In the genomic region with DNA sequence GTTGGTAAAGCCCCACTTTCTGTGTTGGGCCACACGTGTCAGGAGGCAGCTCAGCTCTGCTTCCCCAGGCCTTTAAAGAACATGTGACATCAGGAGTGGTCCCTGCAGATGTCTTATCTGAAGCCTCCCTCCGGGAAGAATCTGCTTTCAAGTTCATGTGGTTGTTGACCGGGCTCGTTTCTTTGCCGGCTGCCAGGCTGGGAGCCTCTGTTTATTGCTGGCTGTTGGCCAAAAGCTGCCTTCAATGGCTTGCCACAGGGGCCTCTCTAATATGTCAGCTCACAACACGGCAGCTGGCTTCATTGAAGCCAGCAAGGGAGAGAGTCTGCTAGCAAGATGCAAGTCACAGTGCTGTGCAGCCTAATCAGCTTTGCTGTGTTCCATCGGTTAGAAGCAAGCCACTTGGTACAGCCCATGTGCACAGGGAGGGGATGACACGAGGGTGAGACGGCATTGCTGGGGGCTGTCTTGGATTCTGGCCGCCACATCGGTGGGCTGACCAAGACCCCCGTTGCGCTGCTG, we compare ENCODE assay signal across 8 cellular contexts. TPM values are rescaled to one million over a fixed set of nuclear protein-coding genes. Genes with fewer than 3 reads are reported as not detected.
DNase-seq lines count a peak whose midpoint lies in the region; ATAC-seq and TF ChIP-seq lines count a peak whose summit lies in the region.

No MANE protein-coding gene starts in this region.

- peak; percentile 61 for DNase-seq in DND-41
- peak; percentile 94 for DNase-seq in NCI-H2171 treated with DMSO at 0.1 percent for 48 hours (lab: John Stamatoyannopoulos, UW)
- DNase-seq in cerebellum (ENCODE audit: low spot score), result peak; percentile 51
- DNase-seq in natural killer cell treated with Interleukin-12 subunit alpha and Interleukin-12 subunit beta and Interleukin-15 and Interleukin-18, amount 100 ng/mL, for 72 hours (ENCODE audit: low spot score), result no peak
- DNase-seq in hepatic stellate cell (ENCODE audit: low spot score), result no peak
- DNase-seq in T-helper 9 cell, result no peak
- no peak for DNase-seq in stimulated activated naive CD8-positive, alpha-beta T cell treated with anti-CD3 and anti-CD28 coated beads, Interleukin-15, amount 100 ng/mL, for 72 hours

- no peak overlapping the region for H3K4me3 ChIP-seq in DND-41 (ENCODE audit: low read depth in 1 of 2, low read length in 2 of 2)

- no peaks in the 10 kb centered on the region for H3K9me3 Mint-ChIP-seq in natural killer cell treated with Interleukin-12 subunit alpha and Interleukin-12 subunit beta and Interleukin-15 and Interleukin-18, amount 100 ng/mL, for 72 hours
- H3K9me3 Mint-ChIP-seq in stimulated activated naive CD8-positive, alpha-beta T cell treated with anti-CD3 and anti-CD28 coated beads, Interleukin-15, amount 100 ng/mL, for 72 hours, result no peaks in the 10 kb centered on the region

- H3K4me2 ChIP-seq in DND-41 (ENCODE audit: insufficient read depth, low read length), result no peak overlapping the region

- peak overlapping the region; percentile 27 for H3K4me3 Mint-ChIP-seq in natural killer cell treated with Interleukin-12 subunit alpha and Interleukin-12 subunit beta and Interleukin-15 and Interleukin-18, amount 100 ng/mL, for 72 hours
- H3K4me3 Mint-ChIP-seq in stimulated activated naive CD8-positive, alpha-beta T cell treated with anti-CD3 and anti-CD28 coated beads, Interleukin-15, amount 100 ng/mL, for 72 hours, result no peak overlapping the region

- H3K27me3 Mint-ChIP-seq in natural killer cell treated with Interleukin-12 subunit alpha and Interleukin-12 subunit beta and Interleukin-15 and Interleukin-18, amount 100 ng/mL, for 72 hours, result no peaks in the 10 kb centered on the region
- H3K27me3 Mint-ChIP-seq in stimulated activated naive CD8-positive, alpha-beta T cell treated with anti-CD3 and anti-CD28 coated beads, Interleukin-15, amount 100 ng/mL, for 72 hours, result peaks cover 23% of the 10 kb centered on the region

- H3K36me3 Mint-ChIP-seq in natural killer cell treated with Interleukin-12 subunit alpha and Interleukin-12 subunit beta and Interleukin-15 and Interleukin-18, amount 100 ng/mL, for 72 hours, result no peaks in the 10 kb centered on the region

- no peaks in the 10 kb centered on the region for H3K79me2 ChIP-seq in DND-41 (ENCODE audit: insufficient read depth, low read length)

- no peaks in the 10 kb centered on the region for H3K36me3 ChIP-seq in DND-41 (ENCODE audit: insufficient read depth, low read length)

- TF ChIP-seq CTCF in DND-41 (IDR thresholded peaks at IDR 0.05; ENCODE audit: borderline replicate concordance, extremely low read depth, low read length, poor library complexity, severe bottlenecking), result no peak

- no peaks in the 10 kb centered on the region for H3K9me3 ChIP-seq in DND-41 (ENCODE audit: insufficient read depth, low read length, severe bottlenecking)

- H3K27ac ChIP-seq in DND-41 (ENCODE audit: low read length), result no peak overlapping the region

- H4K20me1 ChIP-seq in DND-41 (ENCODE audit: insufficient read depth, low read length), result no peaks in the 10 kb centered on the region; the same call in 1 of the 2 replicates

- H3K4me1 ChIP-seq in DND-41 (ENCODE audit: insufficient read depth, low read length), result peaks cover 7% of the 10 kb centered on the region; the same call in 1 of the 2 replicates

- ATAC-seq in DND-41 (ENCODE audit: insufficient read depth, low read depth) (peak; percentile 90), HG03565 (IDR thresholded peaks at IDR 0.05; ENCODE audit: unreplicated experiment) (no peak)
- ATAC-seq in natural killer cell treated with Interleukin-12 subunit alpha and Interleukin-12 subunit beta and Interleukin-15 and Interleukin-18, amount 100 ng/mL, for 72 hours, result no peak
- ATAC-seq in stimulated activated naive CD8-positive, alpha-beta T cell treated with anti-CD3 and anti-CD28 coated beads, Interleukin-15, amount 100 ng/mL, for 72 hours, result no peak

- peaks cover 16 to 18% of the 10 kb centered on the region in 2 donors for H3K4me1 Mint-ChIP-seq in natural killer cell treated with Interleukin-12 subunit alpha and Interleukin-12 subunit beta and Interleukin-15 and Interleukin-18, amount 100 ng/mL, for 72 hours (ENCODE audit: low read depth in 2 of 2)
- H3K4me1 Mint-ChIP-seq in stimulated activated naive CD8-positive, alpha-beta T cell treated with anti-CD3 and anti-CD28 coated beads, Interleukin-15, amount 100 ng/mL, for 72 hours, result no peaks in the 10 kb centered on the region

- peak overlapping the region; percentile 9; the same call in 1 of the 2 replicates for H2AFZ ChIP-seq in DND-41 (ENCODE audit: low read depth, low read length)

- no peak overlapping the region for H3K27ac Mint-ChIP-seq in natural killer cell treated with Interleukin-12 subunit alpha and Interleukin-12 subunit beta and Interleukin-15 and Interleukin-18, amount 100 ng/mL, for 72 hours
- no peak overlapping the region for H3K27ac Mint-ChIP-seq in stimulated activated naive CD8-positive, alpha-beta T cell treated with anti-CD3 and anti-CD28 coated beads, Interleukin-15, amount 100 ng/mL, for 72 hours

- H3K27me3 ChIP-seq in DND-41 (ENCODE audit: insufficient read depth, low read length, poor library complexity), result no peaks in the 10 kb centered on the region

- H3K9ac ChIP-seq in DND-41 (ENCODE audit: low read depth, low read length), result no peak overlapping the region

RNA-seq across cellular contexts. Expression of a gene that starts 14.6 kb away (rescaled TPM):
- 2.0 TPM for total RNA-seq in cerebellum
- total RNA-seq in natural killer cell treated with Interleukin-12 subunit alpha and Interleukin-12 subunit beta and Interleukin-15 and Interleukin-18, amount 100 ng/mL, for 72 hours, result not detected

RNA-seq across cellular contexts. Expression of a gene that starts 17.7 kb away (rescaled TPM):
- not detected for total RNA-seq in cerebellum
- not detected for total RNA-seq in natural killer cell treated with Interleukin-12 subunit alpha and Interleukin-12 subunit beta and Interleukin-15 and Interleukin-18, amount 100 ng/mL, for 72 hours

RNA-seq across cellular contexts. Expression of a gene that starts 50.3 kb away (rescaled TPM):
- 14.2 TPM for total RNA-seq in cerebellum
- total RNA-seq in natural killer cell treated with Interleukin-12 subunit alpha and Interleukin-12 subunit beta and Interleukin-15 and Interleukin-18, amount 100 ng/mL, for 72 hours, result 10 to 100 TPM; 17.1 to 24.6 TPM

Comparison
In these comparisons a context has a peak if more than half of its experiments do, and no peak if none do; other contexts are left out.
1. DNase-seq: peak in DND-41 (single experiment), NCI-H2171 treated with DMSO at 0.1 percent for 48 hours (single experiment) and cerebellum (single experiment); none in natural killer cell treated with Interleukin-12 subunit alpha and Interleukin-12 subunit beta and Interleukin-15 and Interleukin-18, amount 100 ng/mL, for 72 hours (single experiment), hepatic stellate cell (single experiment), T-helper 9 cell (single experiment) and stimulated activated naive CD8-positive, alpha-beta T cell treated with anti-CD3 and anti-CD28 coated beads, Interleukin-15, amount 100 ng/mL, for 72 hours (0 of 2).